In genomic region chr7:129434172-129434845, GRCh38 we compare ENCODE assay signal across 8 cellular contexts.
DNase-seq lines count a peak whose midpoint lies in the region; ATAC-seq and TF ChIP-seq lines count a peak whose summit lies in the region.

Gene STRIP2 (plus strand): TSS chr7:129434432. CDS start chr7:129434473, 41 bp downstream.

- no peak for TF ChIP-seq EP300 in Ishikawa (IDR thresholded peaks at IDR 0.05; ENCODE audit: borderline replicate concordance)

- peak; percentile 97 for ATAC-seq in GM21717 (IDR thresholded peaks at IDR 0.05; ENCODE audit: unreplicated experiment)

- TF ChIP-seq POLR2A in erythroblast (IDR thresholded peaks at IDR 0.05; ENCODE audit: low read length) = peak; percentile 92

- peaks cover 16 to 26% of the 10 kb centered on the region in 2 donors for H3K27me3 ChIP-seq in muscle layer of colon (ENCODE audit: control insufficient read depth in 1 of 2, insufficient read depth in 2 of 2, low read length in 2 of 2)

- no peaks in the 10 kb centered on the region for H3K9me3 ChIP-seq in muscle layer of colon (ENCODE audit: low read length)

- H3K36me3 ChIP-seq in muscle layer of colon (ENCODE audit: insufficient read depth, low read length) = no peaks in the 10 kb centered on the region

- DNase-seq in DMS79 (lab: John Stamatoyannopoulos, UW) (peak; percentile 76), OCI-M1 (lab: John Stamatoyannopoulos, UW) (peak; percentile 89), activated T-cell treated with anti-CD3 and anti-CD28 coated beads for 4 hours (peak; percentile 85), erythroblast (lab: John Stamatoyannopoulos, UW) (peak; percentile 91 to 94)
- DNase-seq in stimulated activated CD8-positive, alpha-beta memory T cell treated with anti-CD3 and anti-CD28 coated beads, Interleukin-7, amount 100 ng/mL, for 1 hour (ENCODE audit: low read depth in 2 of 2) = peak; percentile 78 to 85

- peak within 1 kb of the TSS; percentile 71 to 76 for H3K4me3 ChIP-seq in muscle layer of colon (ENCODE audit: low read depth in 1 of 2, low read length in 2 of 2)

- peaks cover 13% of the 10 kb centered on the region for H3K4me1 ChIP-seq in muscle layer of colon (ENCODE audit: insufficient read depth, low read length)

- H3K9ac ChIP-seq in muscle layer of colon (ENCODE audit: low read length) = no peak within 1 kb of the TSS

- H3K27ac ChIP-seq in muscle layer of colon (ENCODE audit: low read depth, low read length) = peak within 1 kb of the TSS; percentile 29

- TF ChIP-seq RAD21 in Ishikawa (IDR thresholded peaks at IDR 0.05; ENCODE audit: low read depth) = no peak

TF ChIP-seq in Ishikawa, 13 proteins besides CTCF, POLR2A, EP300 and RAD21:
- TF ChIP-seq NFIC (IDR thresholded peaks at IDR 0.05) = no peak
- no peak for TF ChIP-seq CEBPB (IDR thresholded peaks at IDR 0.05)
- TF ChIP-seq USF1 (IDR thresholded peaks at IDR 0.05) = no peak
- no peak for TF ChIP-seq TEAD4 (IDR thresholded peaks at IDR 0.05)
- no peak for TF ChIP-seq CREB1 (IDR thresholded peaks at IDR 0.05; ENCODE audit: low read depth)
- TF ChIP-seq, protein P1, sequence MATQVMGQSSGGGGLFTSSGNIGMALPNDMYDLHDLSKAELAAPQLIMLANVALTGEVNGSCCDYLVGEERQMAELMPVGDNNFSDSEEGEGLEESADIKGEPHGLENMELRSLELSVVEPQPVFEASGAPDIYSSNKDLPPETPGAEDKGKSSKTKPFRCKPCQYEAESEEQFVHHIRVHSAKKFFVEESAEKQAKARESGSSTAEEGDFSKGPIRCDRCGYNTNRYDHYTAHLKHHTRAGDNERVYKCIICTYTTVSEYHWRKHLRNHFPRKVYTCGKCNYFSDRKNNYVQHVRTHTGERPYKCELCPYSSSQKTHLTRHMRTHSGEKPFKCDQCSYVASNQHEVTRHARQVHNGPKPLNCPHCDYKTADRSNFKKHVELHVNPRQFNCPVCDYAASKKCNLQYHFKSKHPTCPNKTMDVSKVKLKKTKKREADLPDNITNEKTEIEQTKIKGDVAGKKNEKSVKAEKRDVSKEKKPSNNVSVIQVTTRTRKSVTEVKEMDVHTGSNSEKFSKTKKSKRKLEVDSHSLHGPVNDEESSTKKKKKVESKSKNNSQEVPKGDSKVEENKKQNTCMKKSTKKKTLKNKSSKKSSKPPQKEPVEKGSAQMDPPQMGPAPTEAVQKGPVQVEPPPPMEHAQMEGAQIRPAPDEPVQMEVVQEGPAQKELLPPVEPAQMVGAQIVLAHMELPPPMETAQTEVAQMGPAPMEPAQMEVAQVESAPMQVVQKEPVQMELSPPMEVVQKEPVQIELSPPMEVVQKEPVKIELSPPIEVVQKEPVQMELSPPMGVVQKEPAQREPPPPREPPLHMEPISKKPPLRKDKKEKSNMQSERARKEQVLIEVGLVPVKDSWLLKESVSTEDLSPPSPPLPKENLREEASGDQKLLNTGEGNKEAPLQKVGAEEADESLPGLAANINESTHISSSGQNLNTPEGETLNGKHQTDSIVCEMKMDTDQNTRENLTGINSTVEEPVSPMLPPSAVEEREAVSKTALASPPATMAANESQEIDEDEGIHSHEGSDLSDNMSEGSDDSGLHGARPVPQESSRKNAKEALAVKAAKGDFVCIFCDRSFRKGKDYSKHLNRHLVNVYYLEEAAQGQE (IDR thresholded peaks at IDR 0.05; ENCODE audit: low read depth) = peak; percentile 38; the same call in 1 of the 2 replicates
- peak; percentile 75 for TF ChIP-seq ZBTB7A (IDR thresholded peaks at IDR 0.05; ENCODE audit: low read depth)
- no peak for TF ChIP-seq FOXM1 (IDR thresholded peaks at IDR 0.05; ENCODE audit: borderline replicate concordance, low read depth)
- TF ChIP-seq, protein P2, sequence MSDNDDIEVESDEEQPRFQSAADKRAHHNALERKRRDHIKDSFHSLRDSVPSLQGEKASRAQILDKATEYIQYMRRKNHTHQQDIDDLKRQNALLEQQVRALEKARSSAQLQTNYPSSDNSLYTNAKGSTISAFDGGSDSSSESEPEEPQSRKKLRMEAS (IDR thresholded peaks at IDR 0.05) = peak; percentile 25; the same call in 1 of the 2 replicates
- no peak for TF ChIP-seq EGR1 (IDR thresholded peaks at IDR 0.05)
- no peak for TF ChIP-seq TCF12 (IDR thresholded peaks at IDR 0.05; ENCODE audit: low read depth)
- no peak for TF ChIP-seq YY1 (IDR thresholded peaks at IDR 0.05; ENCODE audit: low read depth)
- TF ChIP-seq TAF1 (IDR thresholded peaks at IDR 0.05; ENCODE audit: low read depth) = peak; percentile 94

Comparison
In these comparisons a context has a peak if more than half of its experiments do, and no peak if none do; other contexts are left out.
1. Peak in every context shown above with its lines: DNase-seq, ATAC-seq, H3K4me3 ChIP-seq and H3K27ac ChIP-seq.